8 cellular contexts compared by ENCODE assay signal in genomic region chr9:40106783-40107248, GRCh38.
A peak's percentile ranks its signal among the peaks of the same experiment; 100 is the strongest.
DNase-seq lines count a peak whose midpoint lies in the region; ATAC-seq, FAIRE-seq and TF ChIP-seq lines count a peak whose summit lies in the region.
"Not testable (repeated sequence)": the region's sequence is repeated elsewhere in the genome, so short reads cannot be mapped to it uniquely, and the experiment has no call there.

No MANE protein-coding gene starts in this region.

- ATAC-seq in HepG2 = not testable (repeated sequence)

- TF ChIP-seq EP300 in HepG2 (IDR thresholded peaks at IDR 0.05; ENCODE audit: low read depth in 2 of 2, low read length in 2 of 2); HepG2 (CRISPR knock-in tag; IDR thresholded peaks at IDR 0.05; ENCODE audit: borderline replicate concordance): not testable (repeated sequence)

- not testable (repeated sequence) for H3K9me3 ChIP-seq in DOHH2 (ENCODE audit: control insufficient read depth, insufficient read depth, low read length); Peyer's patch; breast epithelium; HepG2 (ENCODE audit: low read length); uterus

- peak overlapping the region; percentile 51 for H3K27ac ChIP-seq in DOHH2 (ENCODE audit: low read depth, low read length)
- peak overlapping the region in 2 of 4 donors; percentile 43 to 75 for H3K27ac ChIP-seq in Peyer's patch
- peak overlapping the region; percentile 55 to 76 for H3K27ac ChIP-seq in breast epithelium
- not testable (repeated sequence) for H3K27ac ChIP-seq in HepG2 (ENCODE audit: extremely low read length, insufficient read depth, low read length)
- H3K27ac ChIP-seq in uterus = peak overlapping the region; percentile 36 to 83

- not testable (repeated sequence) for H3K9me2 ChIP-seq in DOHH2 (replicated peaks; ENCODE audit: control insufficient read depth, low read length)

- H3K9me3 Mint-ChIP-seq in activated T-cell treated with anti-CD3 and anti-CD28 coated beads, Interleukin-2, amount 50 U/mL, for 24 hours = not testable (repeated sequence)

- 0 out of 2 replicates have a peak overlapping the region, but pooled peaks have one; percentile 29 for H3K9ac ChIP-seq in HepG2 (ENCODE audit: insufficient read depth, low read depth, low read length)

- 0 out of 2 replicates have a peak overlapping the region, but pooled peaks have one; percentile 21 for H3K4me2 ChIP-seq in DOHH2 (ENCODE audit: low read length)
- H3K4me2 ChIP-seq in HepG2 (ENCODE audit: low read depth, low read length) = peak overlapping the region; percentile 39; the same call in 1 of the 2 replicates

- H3K4me3 Mint-ChIP-seq in activated T-cell treated with anti-CD3 and anti-CD28 coated beads, Interleukin-2, amount 50 U/mL, for 24 hours = peak overlapping the region; percentile 71

- DNase-seq in Peyer's patch; breast epithelium (ENCODE audit: low spot score in 2 of 2); fibroblast of mammary gland (ENCODE audit: low read depth); HepG2 (ENCODE audit: low spot score); skeletal muscle cell (ENCODE audit: low read depth); uterus: not testable (repeated sequence)
- peak; percentile 67 for DNase-seq in activated T-cell treated with anti-CD3 and anti-CD28 coated beads, Interleukin-2, amount 50 U/mL, for 24 hours

- WGBS in HepG2 (ENCODE audit: low lambda C conversion rate) = no CpG with 5 or more reads among the region's 33 CpGs

- H3K4me1 ChIP-seq in DOHH2 (ENCODE audit: control insufficient read depth, low read length); Peyer's patch; breast epithelium; HepG2 (ENCODE audit: insufficient read depth, low read length); uterus: not testable (repeated sequence)

- not testable (repeated sequence) for FAIRE-seq in HepG2 (lab: Jason Lieb, UNC)

- H3K36me3 ChIP-seq in DOHH2 (ENCODE audit: control insufficient read depth, low read length); Peyer's patch; breast epithelium; HepG2 (replicated peaks in 1 of 2; ENCODE audit: control insufficient read depth in 1 of 2, insufficient read depth in 2 of 2, low read length in 2 of 2); uterus: not testable (repeated sequence)

- not testable (repeated sequence) for H3K27me3 ChIP-seq in DOHH2 (ENCODE audit: control insufficient read depth, low read length); Peyer's patch; breast epithelium; HepG2 (ENCODE audit: control insufficient read depth in 1 of 2, insufficient read depth in 2 of 2, low read length in 2 of 2); uterus

- peak overlapping the region; percentile 41 for H3K4me3 ChIP-seq in DOHH2 (ENCODE audit: low read length)
- H3K4me3 ChIP-seq in Peyer's patch = peak overlapping the region in 3 of 4 donors; percentile 36 to 54 (median 53)
- H3K4me3 ChIP-seq in breast epithelium = peak overlapping the region in 2 of 3 donors; percentile 59 to 65
- H3K4me3 ChIP-seq in fibroblast of mammary gland (ENCODE audit: control insufficient read depth, low read depth, low read length) = peak overlapping the region; percentile 32
- H3K4me3 ChIP-seq in HepG2 (replicated peaks in 1 of 3; ENCODE audit: insufficient read depth in 1 of 3, low read depth in 2 of 3, low read length in 3 of 3) = peak overlapping the region in 2 of 3 experiments; percentile 57 to 80; a peak in 3 of 6 replicates
- peak overlapping the region; percentile 23 for H3K4me3 ChIP-seq in skeletal muscle cell (ENCODE audit: low read depth, low read length)
- peak overlapping the region; percentile 36 to 53 for H3K4me3 ChIP-seq in uterus

- not testable (repeated sequence) for TF ChIP-seq CTCF in DOHH2 (IDR thresholded peaks at IDR 0.05; ENCODE audit: low read depth, low read length, poor library complexity, severe bottlenecking); Peyer's patch (IDR thresholded peaks at IDR 0.05); breast epithelium (IDR thresholded peaks at IDR 0.05); fibroblast of mammary gland (conservative IDR thresholded peaks at IDR 0.05; ENCODE audit: control insufficient read depth, insufficient read depth, low read depth, low read length); HepG2 (CRISPR knock-in tag; IDR thresholded peaks at IDR 0.05); uterus (IDR thresholded peaks at IDR 0.05)

- H3K36me3 Mint-ChIP-seq in activated T-cell treated with anti-CD3 and anti-CD28 coated beads, Interleukin-2, amount 50 U/mL, for 24 hours (ENCODE audit: low read depth) = not testable (repeated sequence)

- not testable (repeated sequence) for H2AFZ ChIP-seq in HepG2 (ENCODE audit: low read length)

- not testable (repeated sequence) for TF ChIP-seq RAD21 in HepG2 (CRISPR knock-in tag; IDR thresholded peaks at IDR 0.05)

- not testable (repeated sequence) for H3F3A ChIP-seq in DOHH2 (ENCODE audit: control insufficient read depth, insufficient read depth)

- not testable (repeated sequence) for H3K27me3 Mint-ChIP-seq in activated T-cell treated with anti-CD3 and anti-CD28 coated beads, Interleukin-2, amount 50 U/mL, for 24 hours

- BruUV-seq in HepG2 (replicated peaks; lab: Mats Ljungman, UMichigan) = TSS peak; percentile 76

- H3K4me1 Mint-ChIP-seq in activated T-cell treated with anti-CD3 and anti-CD28 coated beads, Interleukin-2, amount 50 U/mL, for 24 hours (ENCODE audit: low read depth) = not testable (repeated sequence)

- not testable (repeated sequence) for TF ChIP-seq POLR2A in Peyer's patch (IDR thresholded peaks at IDR 0.05); breast epithelium (IDR thresholded peaks at IDR 0.05); HepG2 (IDR thresholded peaks at IDR 0.05; ENCODE audit: insufficient read depth in 1 of 2, low read depth in 2 of 2, low read length in 2 of 2); uterus (IDR thresholded peaks at IDR 0.05)

- H4K20me1 ChIP-seq in DOHH2 (ENCODE audit: control insufficient read depth, insufficient read depth, low read depth, low read length); HepG2 (ENCODE audit: insufficient read depth, low read length): not testable (repeated sequence)

- in situ Hi-C loops in HepG2 (cut with HindIII; ENCODE audit: extremely low pct_ligation_motif_present, low pct_unique_long_range_greater_than_20kb) = not testable (repeated sequence)

- POLR2A ChIA-PET in HepG2 (lab: Yijun Ruan, JAX) = not testable (repeated sequence)

- CTCF ChIA-PET in HepG2 (lab: Yijun Ruan, JAX; ENCODE audit: low intra/inter-chr PET ratio, low total read pairs) = not testable (repeated sequence)

- intact Hi-C loops in breast epithelium (cut with DNase I; ENCODE audit: low total_unique reads); HepG2 (cut with micrococcal nuclease; ENCODE audit: unreplicated experiment); uterus (cut with DNase I; ENCODE audit: low total_unique reads): not testable (repeated sequence)

- not testable (repeated sequence) for H3K27ac Mint-ChIP-seq in activated T-cell treated with anti-CD3 and anti-CD28 coated beads, Interleukin-2, amount 50 U/mL, for 24 hours

- H3K79me2 ChIP-seq in DOHH2 (ENCODE audit: control insufficient read depth, low read length); HepG2 (ENCODE audit: insufficient read depth, low read length): not testable (repeated sequence)

TF ChIP-seq in HepG2, 621 proteins besides CTCF, POLR2A, EP300 and RAD21:
- peak; percentile 54 for TF ChIP-seq ZFY (CRISPR knock-in tag; IDR thresholded peaks at IDR 0.05)
- TF ChIP-seq GABPB1 (CRISPR knock-in tag; IDR thresholded peaks at IDR 0.05) = peak; percentile 55; the same call in 1 of the 2 replicates
- peak; percentile 66 for TF ChIP-seq PHF8 (CRISPR knock-in tag; IDR thresholded peaks at IDR 0.05)
- TF ChIP-seq TAF1 (CRISPR knock-in tag; IDR thresholded peaks at IDR 0.05) = peak; percentile 25; the same call in 1 of the 2 replicates
- TF ChIP-seq, protein P1, sequence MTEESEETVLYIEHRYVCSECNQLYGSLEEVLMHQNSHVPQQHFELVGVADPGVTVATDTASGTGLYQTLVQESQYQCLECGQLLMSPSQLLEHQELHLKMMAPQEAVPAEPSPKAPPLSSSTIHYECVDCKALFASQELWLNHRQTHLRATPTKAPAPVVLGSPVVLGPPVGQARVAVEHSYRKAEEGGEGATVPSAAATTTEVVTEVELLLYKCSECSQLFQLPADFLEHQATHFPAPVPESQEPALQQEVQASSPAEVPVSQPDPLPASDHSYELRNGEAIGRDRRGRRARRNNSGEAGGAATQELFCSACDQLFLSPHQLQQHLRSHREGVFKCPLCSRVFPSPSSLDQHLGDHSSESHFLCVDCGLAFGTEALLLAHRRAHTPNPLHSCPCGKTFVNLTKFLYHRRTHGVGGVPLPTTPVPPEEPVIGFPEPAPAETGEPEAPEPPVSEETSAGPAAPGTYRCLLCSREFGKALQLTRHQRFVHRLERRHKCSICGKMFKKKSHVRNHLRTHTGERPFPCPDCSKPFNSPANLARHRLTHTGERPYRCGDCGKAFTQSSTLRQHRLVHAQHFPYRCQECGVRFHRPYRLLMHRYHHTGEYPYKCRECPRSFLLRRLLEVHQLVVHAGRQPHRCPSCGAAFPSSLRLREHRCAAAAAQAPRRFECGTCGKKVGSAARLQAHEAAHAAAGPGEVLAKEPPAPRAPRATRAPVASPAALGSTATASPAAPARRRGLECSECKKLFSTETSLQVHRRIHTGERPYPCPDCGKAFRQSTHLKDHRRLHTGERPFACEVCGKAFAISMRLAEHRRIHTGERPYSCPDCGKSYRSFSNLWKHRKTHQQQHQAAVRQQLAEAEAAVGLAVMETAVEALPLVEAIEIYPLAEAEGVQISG (CRISPR knock-in tag; IDR thresholded peaks at IDR 0.05) = 0 out of 2 replicates have a peak, but pooled peaks have one; percentile 15
